Comparison of ENCODE assay signal across 1 cellular context in the genomic region with DNA sequence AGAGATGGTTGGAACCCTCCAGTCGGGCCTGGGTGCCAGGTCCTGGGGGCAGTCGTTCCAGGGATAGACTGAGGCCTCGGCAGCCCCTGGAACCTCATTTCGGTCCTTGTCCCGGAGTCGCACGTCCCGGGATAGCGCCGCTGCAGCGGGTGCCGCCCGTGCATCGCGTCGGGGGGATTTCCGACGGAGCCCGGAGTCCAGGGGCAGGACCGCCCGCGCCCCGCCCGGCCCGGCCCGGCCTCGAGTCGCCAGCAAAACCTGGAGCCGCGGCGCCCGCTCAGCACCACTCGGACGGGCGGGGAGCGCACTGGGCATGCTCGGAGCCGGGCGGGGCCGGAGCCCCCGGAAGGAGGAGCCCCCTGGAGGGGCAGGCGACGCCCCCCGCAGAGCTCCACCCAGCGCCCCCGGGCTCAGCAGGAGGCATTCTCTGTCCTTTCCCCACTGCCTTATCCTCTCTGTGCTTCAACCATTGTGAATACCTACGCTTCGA.
A peak's percentile ranks its signal among the peaks of the same experiment; 100 is the strongest.
TF ChIP-seq lines count a peak whose summit lies in the region.

No MANE protein-coding gene starts in this region.

TF ChIP-seq in HepG2, 621 proteins besides CTCF, POLR2A, EP300 and RAD21 (continued from another document and continues in another):
- TF ChIP-seq, protein P1, sequence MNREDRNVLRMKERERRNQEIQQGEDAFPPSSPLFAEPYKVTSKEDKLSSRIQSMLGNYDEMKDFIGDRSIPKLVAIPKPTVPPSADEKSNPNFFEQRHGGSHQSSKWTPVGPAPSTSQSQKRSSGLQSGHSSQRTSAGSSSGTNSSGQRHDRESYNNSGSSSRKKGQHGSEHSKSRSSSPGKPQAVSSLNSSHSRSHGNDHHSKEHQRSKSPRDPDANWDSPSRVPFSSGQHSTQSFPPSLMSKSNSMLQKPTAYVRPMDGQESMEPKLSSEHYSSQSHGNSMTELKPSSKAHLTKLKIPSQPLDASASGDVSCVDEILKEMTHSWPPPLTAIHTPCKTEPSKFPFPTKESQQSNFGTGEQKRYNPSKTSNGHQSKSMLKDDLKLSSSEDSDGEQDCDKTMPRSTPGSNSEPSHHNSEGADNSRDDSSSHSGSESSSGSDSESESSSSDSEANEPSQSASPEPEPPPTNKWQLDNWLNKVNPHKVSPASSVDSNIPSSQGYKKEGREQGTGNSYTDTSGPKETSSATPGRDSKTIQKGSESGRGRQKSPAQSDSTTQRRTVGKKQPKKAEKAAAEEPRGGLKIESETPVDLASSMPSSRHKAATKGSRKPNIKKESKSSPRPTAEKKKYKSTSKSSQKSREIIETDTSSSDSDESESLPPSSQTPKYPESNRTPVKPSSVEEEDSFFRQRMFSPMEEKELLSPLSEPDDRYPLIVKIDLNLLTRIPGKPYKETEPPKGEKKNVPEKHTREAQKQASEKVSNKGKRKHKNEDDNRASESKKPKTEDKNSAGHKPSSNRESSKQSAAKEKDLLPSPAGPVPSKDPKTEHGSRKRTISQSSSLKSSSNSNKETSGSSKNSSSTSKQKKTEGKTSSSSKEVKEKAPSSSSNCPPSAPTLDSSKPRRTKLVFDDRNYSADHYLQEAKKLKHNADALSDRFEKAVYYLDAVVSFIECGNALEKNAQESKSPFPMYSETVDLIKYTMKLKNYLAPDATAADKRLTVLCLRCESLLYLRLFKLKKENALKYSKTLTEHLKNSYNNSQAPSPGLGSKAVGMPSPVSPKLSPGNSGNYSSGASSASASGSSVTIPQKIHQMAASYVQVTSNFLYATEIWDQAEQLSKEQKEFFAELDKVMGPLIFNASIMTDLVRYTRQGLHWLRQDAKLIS (CRISPR knock-in tag; IDR thresholded peaks at IDR 0.05) = no peak
- TF ChIP-seq KLF16 (CRISPR knock-in tag; IDR thresholded peaks at IDR 0.05) = peak in 1 of 2 experiments; percentile 31; a peak in 1 of 4 replicates
- peak; percentile 53; the same call in 1 of the 2 replicates for TF ChIP-seq NFKB2 (CRISPR knock-in tag; IDR thresholded peaks at IDR 0.05; ENCODE audit: borderline replicate concordance)
- no peak for TF ChIP-seq ZNF274 (CRISPR knock-in tag; IDR thresholded peaks at IDR 0.05)
- TF ChIP-seq, protein P2, sequence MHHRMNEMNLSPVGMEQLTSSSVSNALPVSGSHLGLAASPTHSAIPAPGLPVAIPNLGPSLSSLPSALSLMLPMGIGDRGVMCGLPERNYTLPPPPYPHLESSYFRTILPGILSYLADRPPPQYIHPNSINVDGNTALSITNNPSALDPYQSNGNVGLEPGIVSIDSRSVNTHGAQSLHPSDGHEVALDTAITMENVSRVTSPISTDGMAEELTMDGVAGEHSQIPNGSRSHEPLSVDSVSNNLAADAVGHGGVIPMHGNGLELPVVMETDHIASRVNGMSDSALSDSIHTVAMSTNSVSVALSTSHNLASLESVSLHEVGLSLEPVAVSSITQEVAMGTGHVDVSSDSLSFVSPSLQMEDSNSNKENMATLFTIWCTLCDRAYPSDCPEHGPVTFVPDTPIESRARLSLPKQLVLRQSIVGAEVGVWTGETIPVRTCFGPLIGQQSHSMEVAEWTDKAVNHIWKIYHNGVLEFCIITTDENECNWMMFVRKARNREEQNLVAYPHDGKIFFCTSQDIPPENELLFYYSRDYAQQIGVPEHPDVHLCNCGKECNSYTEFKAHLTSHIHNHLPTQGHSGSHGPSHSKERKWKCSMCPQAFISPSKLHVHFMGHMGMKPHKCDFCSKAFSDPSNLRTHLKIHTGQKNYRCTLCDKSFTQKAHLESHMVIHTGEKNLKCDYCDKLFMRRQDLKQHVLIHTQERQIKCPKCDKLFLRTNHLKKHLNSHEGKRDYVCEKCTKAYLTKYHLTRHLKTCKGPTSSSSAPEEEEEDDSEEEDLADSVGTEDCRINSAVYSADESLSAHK (CRISPR knock-in tag; IDR thresholded peaks at IDR 0.05; ENCODE audit: borderline replicate concordance) = no peak
- TF ChIP-seq ZNF703 (CRISPR knock-in tag; IDR thresholded peaks at IDR 0.05; ENCODE audit: borderline replicate concordance) = no peak
- TF ChIP-seq ARNT (IDR thresholded peaks at IDR 0.05) = no peak
- no peak for TF ChIP-seq ESRRA (CRISPR knock-in tag; IDR thresholded peaks at IDR 0.05; ENCODE audit: low read depth)
- no peak for TF ChIP-seq SIN3B (IDR thresholded peaks at IDR 0.05; ENCODE audit: low read length)
- peak; percentile 34 for TF ChIP-seq TAF1 (CRISPR knock-in tag; IDR thresholded peaks at IDR 0.05)
- TF ChIP-seq, protein P3, sequence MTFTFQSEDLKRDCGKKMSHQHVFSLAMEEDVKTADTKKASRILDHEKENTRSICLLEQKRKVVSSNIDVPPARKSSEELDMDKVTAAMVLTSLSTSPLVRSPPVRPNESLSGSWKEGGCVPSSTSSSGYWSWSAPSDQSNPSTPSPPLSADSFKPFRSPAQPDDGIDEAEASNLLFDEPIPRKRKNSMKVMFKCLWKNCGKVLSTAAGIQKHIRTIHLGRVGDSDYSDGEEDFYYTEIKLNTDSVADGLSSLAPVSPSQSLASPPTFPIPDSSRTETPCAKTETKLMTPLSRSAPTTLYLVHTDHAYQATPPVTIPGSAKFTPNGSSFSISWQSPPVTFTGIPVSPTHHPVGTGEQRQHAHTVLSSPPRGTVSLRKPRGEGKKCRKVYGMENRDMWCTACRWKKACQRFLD (CRISPR knock-in tag; IDR thresholded peaks at IDR 0.05; ENCODE audit: borderline replicate concordance) = no peak; the same call in 1 of the 2 replicates
- TF ChIP-seq MTA1 (CRISPR knock-in tag; IDR thresholded peaks at IDR 0.05; ENCODE audit: borderline replicate concordance) = 0 out of 2 replicates have a peak, but pooled peaks have one; percentile 72
- TF ChIP-seq ZBTB7A (CRISPR knock-in tag; IDR thresholded peaks at IDR 0.05) = 0 out of 2 replicates have a peak, but pooled peaks have one; percentile 38
- no peak for TF ChIP-seq PAF1 (CRISPR knock-in tag; IDR thresholded peaks at IDR 0.05)
- TF ChIP-seq, protein P4, sequence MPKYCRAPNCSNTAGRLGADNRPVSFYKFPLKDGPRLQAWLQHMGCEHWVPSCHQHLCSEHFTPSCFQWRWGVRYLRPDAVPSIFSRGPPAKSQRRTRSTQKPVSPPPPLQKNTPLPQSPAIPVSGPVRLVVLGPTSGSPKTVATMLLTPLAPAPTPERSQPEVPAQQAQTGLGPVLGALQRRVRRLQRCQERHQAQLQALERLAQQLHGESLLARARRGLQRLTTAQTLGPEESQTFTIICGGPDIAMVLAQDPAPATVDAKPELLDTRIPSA (CRISPR knock-in tag; IDR thresholded peaks at IDR 0.05; ENCODE audit: borderline replicate concordance) = no peak
- peak; percentile 75; the same call in 1 of the 2 replicates for TF ChIP-seq SALL1 (CRISPR knock-in tag; IDR thresholded peaks at IDR 0.05)
- TF ChIP-seq, protein P5, sequence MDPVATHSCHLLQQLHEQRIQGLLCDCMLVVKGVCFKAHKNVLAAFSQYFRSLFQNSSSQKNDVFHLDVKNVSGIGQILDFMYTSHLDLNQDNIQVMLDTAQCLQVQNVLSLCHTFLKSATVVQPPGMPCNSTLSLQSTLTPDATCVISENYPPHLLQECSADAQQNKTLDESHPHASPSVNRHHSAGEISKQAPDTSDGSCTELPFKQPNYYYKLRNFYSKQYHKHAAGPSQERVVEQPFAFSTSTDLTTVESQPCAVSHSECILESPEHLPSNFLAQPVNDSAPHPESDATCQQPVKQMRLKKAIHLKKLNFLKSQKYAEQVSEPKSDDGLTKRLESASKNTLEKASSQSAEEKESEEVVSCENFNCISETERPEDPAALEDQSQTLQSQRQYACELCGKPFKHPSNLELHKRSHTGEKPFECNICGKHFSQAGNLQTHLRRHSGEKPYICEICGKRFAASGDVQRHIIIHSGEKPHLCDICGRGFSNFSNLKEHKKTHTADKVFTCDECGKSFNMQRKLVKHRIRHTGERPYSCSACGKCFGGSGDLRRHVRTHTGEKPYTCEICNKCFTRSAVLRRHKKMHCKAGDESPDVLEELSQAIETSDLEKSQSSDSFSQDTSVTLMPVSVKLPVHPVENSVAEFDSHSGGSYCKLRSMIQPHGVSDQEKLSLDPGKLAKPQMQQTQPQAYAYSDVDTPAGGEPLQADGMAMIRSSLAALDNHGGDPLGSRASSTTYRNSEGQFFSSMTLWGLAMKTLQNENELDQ (CRISPR knock-in tag; IDR thresholded peaks at IDR 0.05; ENCODE audit: borderline replicate concordance) = no peak
- TF ChIP-seq ZNF749 (CRISPR knock-in tag; IDR thresholded peaks at IDR 0.05; ENCODE audit: borderline replicate concordance) = no peak
- TF ChIP-seq ZNF354B (CRISPR knock-in tag; IDR thresholded peaks at IDR 0.05) = no peak
- no peak for TF ChIP-seq NAIF1 (CRISPR knock-in tag; IDR thresholded peaks at IDR 0.05; ENCODE audit: borderline replicate concordance)
- TF ChIP-seq, protein P6, sequence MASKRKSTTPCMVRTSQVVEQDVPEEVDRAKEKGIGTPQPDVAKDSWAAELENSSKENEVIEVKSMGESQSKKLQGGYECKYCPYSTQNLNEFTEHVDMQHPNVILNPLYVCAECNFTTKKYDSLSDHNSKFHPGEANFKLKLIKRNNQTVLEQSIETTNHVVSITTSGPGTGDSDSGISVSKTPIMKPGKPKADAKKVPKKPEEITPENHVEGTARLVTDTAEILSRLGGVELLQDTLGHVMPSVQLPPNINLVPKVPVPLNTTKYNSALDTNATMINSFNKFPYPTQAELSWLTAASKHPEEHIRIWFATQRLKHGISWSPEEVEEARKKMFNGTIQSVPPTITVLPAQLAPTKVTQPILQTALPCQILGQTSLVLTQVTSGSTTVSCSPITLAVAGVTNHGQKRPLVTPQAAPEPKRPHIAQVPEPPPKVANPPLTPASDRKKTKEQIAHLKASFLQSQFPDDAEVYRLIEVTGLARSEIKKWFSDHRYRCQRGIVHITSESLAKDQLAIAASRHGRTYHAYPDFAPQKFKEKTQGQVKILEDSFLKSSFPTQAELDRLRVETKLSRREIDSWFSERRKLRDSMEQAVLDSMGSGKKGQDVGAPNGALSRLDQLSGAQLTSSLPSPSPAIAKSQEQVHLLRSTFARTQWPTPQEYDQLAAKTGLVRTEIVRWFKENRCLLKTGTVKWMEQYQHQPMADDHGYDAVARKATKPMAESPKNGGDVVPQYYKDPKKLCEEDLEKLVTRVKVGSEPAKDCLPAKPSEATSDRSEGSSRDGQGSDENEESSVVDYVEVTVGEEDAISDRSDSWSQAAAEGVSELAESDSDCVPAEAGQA (IDR thresholded peaks at IDR 0.05; ENCODE audit: low read depth) = no peak
- TF ChIP-seq, protein P6 (CRISPR knock-in tag; IDR thresholded peaks at IDR 0.05; ENCODE audit: borderline replicate concordance) = no peak
- TF ChIP-seq ZNF788 (CRISPR knock-in tag; IDR thresholded peaks at IDR 0.05; ENCODE audit: borderline replicate concordance) = 0 out of 2 replicates have a peak, but pooled peaks have one; percentile 62
- TF ChIP-seq NR2C2 (CRISPR knock-in tag; IDR thresholded peaks at IDR 0.05; ENCODE audit: borderline replicate concordance) = no peak
- no peak for TF ChIP-seq ZNF143 (CRISPR knock-in tag; IDR thresholded peaks at IDR 0.05)
- TF ChIP-seq ZMYM4 (CRISPR knock-in tag; IDR thresholded peaks at IDR 0.05) = peak; percentile 49; the same call in 1 of the 2 replicates
- 0 out of 2 replicates have a peak, but pooled peaks have one; percentile 48 for TF ChIP-seq ZSCAN25 (CRISPR knock-in tag; IDR thresholded peaks at IDR 0.05)
- no peak for TF ChIP-seq ZNF558 (CRISPR knock-in tag; IDR thresholded peaks at IDR 0.05; ENCODE audit: borderline replicate concordance)
- TF ChIP-seq ZNF256 (CRISPR knock-in tag; conservative IDR thresholded peaks at IDR 0.05) = no peak
- TF ChIP-seq, protein P7, sequence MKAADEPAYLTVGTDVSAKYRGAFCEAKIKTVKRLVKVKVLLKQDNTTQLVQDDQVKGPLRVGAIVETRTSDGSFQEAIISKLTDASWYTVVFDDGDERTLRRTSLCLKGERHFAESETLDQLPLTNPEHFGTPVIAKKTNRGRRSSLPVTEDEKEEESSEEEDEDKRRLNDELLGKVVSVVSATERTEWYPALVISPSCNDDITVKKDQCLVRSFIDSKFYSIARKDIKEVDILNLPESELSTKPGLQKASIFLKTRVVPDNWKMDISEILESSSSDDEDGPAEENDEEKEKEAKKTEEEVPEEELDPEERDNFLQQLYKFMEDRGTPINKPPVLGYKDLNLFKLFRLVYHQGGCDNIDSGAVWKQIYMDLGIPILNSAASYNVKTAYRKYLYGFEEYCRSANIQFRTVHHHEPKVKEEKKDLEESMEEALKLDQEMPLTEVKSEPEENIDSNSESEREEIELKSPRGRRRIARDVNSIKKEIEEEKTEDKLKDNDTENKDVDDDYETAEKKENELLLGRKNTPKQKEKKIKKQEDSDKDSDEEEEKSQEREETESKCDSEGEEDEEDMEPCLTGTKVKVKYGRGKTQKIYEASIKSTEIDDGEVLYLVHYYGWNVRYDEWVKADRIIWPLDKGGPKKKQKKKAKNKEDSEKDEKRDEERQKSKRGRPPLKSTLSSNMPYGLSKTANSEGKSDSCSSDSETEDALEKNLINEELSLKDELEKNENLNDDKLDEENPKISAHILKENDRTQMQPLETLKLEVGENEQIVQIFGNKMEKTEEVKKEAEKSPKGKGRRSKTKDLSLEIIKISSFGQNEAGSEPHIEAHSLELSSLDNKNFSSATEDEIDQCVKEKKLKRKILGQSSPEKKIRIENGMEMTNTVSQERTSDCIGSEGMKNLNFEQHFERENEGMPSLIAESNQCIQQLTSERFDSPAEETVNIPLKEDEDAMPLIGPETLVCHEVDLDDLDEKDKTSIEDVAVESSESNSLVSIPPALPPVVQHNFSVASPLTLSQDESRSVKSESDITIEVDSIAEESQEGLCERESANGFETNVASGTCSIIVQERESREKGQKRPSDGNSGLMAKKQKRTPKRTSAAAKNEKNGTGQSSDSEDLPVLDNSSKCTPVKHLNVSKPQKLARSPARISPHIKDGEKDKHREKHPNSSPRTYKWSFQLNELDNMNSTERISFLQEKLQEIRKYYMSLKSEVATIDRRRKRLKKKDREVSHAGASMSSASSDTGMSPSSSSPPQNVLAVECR (CRISPR knock-in tag; IDR thresholded peaks at IDR 0.05; ENCODE audit: borderline replicate concordance) = peak; percentile 49; the same call in 1 of the 2 replicates
- no peak for TF ChIP-seq ZMYM3 (CRISPR knock-in tag; IDR thresholded peaks at IDR 0.05)
- 0 out of 2 replicates have a peak, but pooled peaks have one; percentile 37 for TF ChIP-seq ZNF567 (CRISPR knock-in tag; IDR thresholded peaks at IDR 0.05; ENCODE audit: borderline replicate concordance)
- TF ChIP-seq SMYD3 (CRISPR knock-in tag; IDR thresholded peaks at IDR 0.05) = no peak
- TF ChIP-seq KLF15 (CRISPR knock-in tag; IDR thresholded peaks at IDR 0.05; ENCODE audit: borderline replicate concordance) = no peak
- TF ChIP-seq KDM3A (CRISPR knock-in tag; IDR thresholded peaks at IDR 0.05; ENCODE audit: low read depth) = no peak
- TF ChIP-seq ZFP1 (CRISPR knock-in tag; IDR thresholded peaks at IDR 0.05) = no peak
- TF ChIP-seq IRF2 (CRISPR knock-in tag; IDR thresholded peaks at IDR 0.05) = no peak
- TF ChIP-seq MLLT10 (CRISPR knock-in tag; IDR thresholded peaks at IDR 0.05) = no peak
